In genomic region chr3:129003578-129004112, GRCh38 we compare ENCODE assay signal across 9 cellular contexts. TPM values are rescaled to one million over a fixed set of nuclear protein-coding genes. Genes with fewer than 3 reads are reported as not detected.
DNase-seq lines count a peak whose midpoint lies in the region; ATAC-seq and TF ChIP-seq lines count a peak whose summit lies in the region.
"Had no signal": no experiment of that assay in that cellular context is flagged by ENCODE, and none has a peak within 500 bp of the region (broad histone marks: within the 10 kb centered on the region; RNA-seq: fewer than 3 reads in every experiment).

No MANE protein-coding gene starts in this region.

- H3K4me1 ChIP-seq in heart left ventricle (peaks cover 3 to 75% (median 34%) of the 10 kb centered on the region in 12 donors), right atrium auricular region (peaks cover 0 to 68% of the 10 kb centered on the region in 2 donors)

- peak in 2 of 4 donors; percentile 11 to 17 for ATAC-seq in heart left ventricle

- peaks cover 26% of the 10 kb centered on the region for H3K27me3 Mint-ChIP-seq in glutamatergic neuron (ENCODE audit: unreplicated experiment)
- peaks cover 57% of the 10 kb centered on the region for H3K27me3 Mint-ChIP-seq in activated T-helper 2 cell treated with anti-CD3 and anti-CD28 coated beads, Interferon-gamma antibody, Interleukin-2, Interleukin-4, amounts not matched to agents 10 μg/mL and 5 μg/mL and 100 μg/mL, durations not matched to agents 14 hours and 24 hours and 36 hours (ENCODE audit: low read depth)

- DNase-seq in heart left ventricle: peak in 1 of 5 donors; percentile 73
- no peak for DNase-seq in right atrium auricular region (ENCODE audit: low spot score)
- peak; percentile 75 for DNase-seq in activated CD8-positive, alpha-beta memory T cell treated with anti-CD3 and anti-CD28 coated beads for 24 hours
- peak; percentile 68 for DNase-seq in glutamatergic neuron
- peak; percentile 38 for DNase-seq in stimulated activated CD4-positive, alpha-beta T cell treated with anti-CD3 and anti-CD28 coated beads, Interleukin-4, amount 100 ng/mL, for 24 hours
- DNase-seq in activated T-helper 2 cell treated with anti-CD3 and anti-CD28 coated beads, Interferon-gamma antibody, Interleukin-2, Interleukin-4, amounts not matched to agents 10 μg/mL and 5 μg/mL and 100 μg/mL, durations not matched to agents 14 hours and 24 hours and 36 hours (ENCODE audit: low spot score): no peak
- no peak for DNase-seq in MV-4-11 (lab: John Stamatoyannopoulos, UW)
- DNase-seq in occipital lobe (lab: John Stamatoyannopoulos, UW): no peak

- H3K9me3 Mint-ChIP-seq in glutamatergic neuron (ENCODE audit: unreplicated experiment): peaks cover 2% of the 10 kb centered on the region
- no peaks in the 10 kb centered on the region for H3K9me3 Mint-ChIP-seq in activated T-helper 2 cell treated with anti-CD3 and anti-CD28 coated beads, Interferon-gamma antibody, Interleukin-2, Interleukin-4, amounts not matched to agents 10 μg/mL and 5 μg/mL and 100 μg/mL, durations not matched to agents 14 hours and 24 hours and 36 hours

- H3K4me3 ChIP-seq in heart left ventricle (peak overlapping the region in 8 of 12 donors; percentile 24 to 84 (median 80)), right atrium auricular region (peak overlapping the region in 1 of 2 donors; percentile 24)

- H3K27ac ChIP-seq in heart left ventricle (peak overlapping the region in 3 of 12 donors; percentile 86 to 93 (median 88)), right atrium auricular region (no peak overlapping the region)

- H3K27me3 ChIP-seq in heart left ventricle (peaks cover 0 to 59% (median 14%) of the 10 kb centered on the region in 9 donors), right atrium auricular region (peaks cover 0 to 3% of the 10 kb centered on the region in 2 donors)

- H3K36me3 ChIP-seq in heart left ventricle (peaks cover 0 to 12% (median 0%) of the 10 kb centered on the region in 9 donors), right atrium auricular region (no peaks in the 10 kb centered on the region)

- no peak overlapping the region for H3K4me3 Mint-ChIP-seq in glutamatergic neuron (ENCODE audit: unreplicated experiment)
- no peak overlapping the region for H3K4me3 Mint-ChIP-seq in activated T-helper 2 cell treated with anti-CD3 and anti-CD28 coated beads, Interferon-gamma antibody, Interleukin-2, Interleukin-4, amounts not matched to agents 10 μg/mL and 5 μg/mL and 100 μg/mL, durations not matched to agents 14 hours and 24 hours and 36 hours (ENCODE audit: low read depth)

- peak in 4 of 12 donors; percentile 7 to 33 (median 20) for TF ChIP-seq CTCF in heart left ventricle (IDR thresholded peaks at IDR 0.05)
- TF ChIP-seq CTCF in right atrium auricular region (IDR thresholded peaks at IDR 0.05): peak in 1 of 2 donors; percentile 11
- TF ChIP-seq CTCF in glutamatergic neuron (IDR thresholded peaks at IDR 0.05; ENCODE audit: partially characterized antibody, unreplicated experiment): no peak

- H3K36me3 Mint-ChIP-seq in glutamatergic neuron (ENCODE audit: unreplicated experiment): peaks cover 6% of the 10 kb centered on the region
- H3K36me3 Mint-ChIP-seq in activated T-helper 2 cell treated with anti-CD3 and anti-CD28 coated beads, Interferon-gamma antibody, Interleukin-2, Interleukin-4, amounts not matched to agents 10 μg/mL and 5 μg/mL and 100 μg/mL, durations not matched to agents 14 hours and 24 hours and 36 hours (ENCODE audit: low read depth): no peaks in the 10 kb centered on the region

- 20 to 54% (median 32%) methylated on average over 43 to 55 of the region's 55 CpGs for WGBS in heart left ventricle, 4 donors

- intact Hi-C loops in heart left ventricle (cut with DNase I): no loop called here
- intact Hi-C loops in activated T-helper 2 cell treated with anti-CD3 and anti-CD28 coated beads, Interferon-gamma antibody, Interleukin-2, Interleukin-4, amounts not matched to agents 10 μg/mL and 5 μg/mL and 100 μg/mL, durations not matched to agents 14 hours and 24 hours and 36 hours (cut with micrococcal nuclease): no loop called here

- peaks cover 8% of the 10 kb centered on the region for H3K4me1 Mint-ChIP-seq in glutamatergic neuron (ENCODE audit: low read depth, unreplicated experiment)
- peaks cover 27% of the 10 kb centered on the region for H3K4me1 Mint-ChIP-seq in activated T-helper 2 cell treated with anti-CD3 and anti-CD28 coated beads, Interferon-gamma antibody, Interleukin-2, Interleukin-4, amounts not matched to agents 10 μg/mL and 5 μg/mL and 100 μg/mL, durations not matched to agents 14 hours and 24 hours and 36 hours (ENCODE audit: low read depth)

- TF ChIP-seq POLR2A in heart left ventricle (IDR thresholded peaks at IDR 0.05): no peak

- no peak overlapping the region for H3K27ac Mint-ChIP-seq in glutamatergic neuron (ENCODE audit: unreplicated experiment)
- H3K27ac Mint-ChIP-seq in activated T-helper 2 cell treated with anti-CD3 and anti-CD28 coated beads, Interferon-gamma antibody, Interleukin-2, Interleukin-4, amounts not matched to agents 10 μg/mL and 5 μg/mL and 100 μg/mL, durations not matched to agents 14 hours and 24 hours and 36 hours: no peak overlapping the region

- H3K9me3 ChIP-seq in heart left ventricle: no peaks in the 10 kb centered on the region
- no peaks in the 10 kb centered on the region for H3K9me3 ChIP-seq in right atrium auricular region

RNA-seq across cellular contexts. Expression of gene EFCC1, which starts 2.5 kb away (rescaled TPM):
- 1 to 10 TPM in 8 of 9 donors, under 1 TPM in 1; 0.60 to 2.5 (median 1.7) TPM for total RNA-seq in heart left ventricle
- polyA plus RNA-seq in heart left ventricle: 1 to 10 TPM in 1 of 2 donors, under 1 TPM in 1; 0.91 to 1.1 TPM
- total RNA-seq in right atrium auricular region: 1 to 10 TPM; 1.2 to 1.5 TPM
- not detected for total RNA-seq in glutamatergic neuron (ENCODE audit: unreplicated experiment)
- total RNA-seq in activated T-helper 2 cell treated with anti-CD3 and anti-CD28 coated beads, Interferon-gamma antibody, Interleukin-2, Interleukin-4, amounts not matched to agents 10 μg/mL and 5 μg/mL and 100 μg/mL, durations not matched to agents 14 hours and 24 hours and 36 hours: 0.11 and 0.32 TPM in 2 replicates
- 0.94 TPM for total RNA-seq in occipital lobe
- polyA plus RNA-seq: neural cell had no signal

RNA-seq across cellular contexts. Expression of gene CFAP92, which starts 9.8 kb away (rescaled TPM):
- total RNA-seq in heart left ventricle (1 to 10 TPM in 1 of 9 donors, under 1 TPM in 5, not detected in 3; 0.12 to 1.8 (median 0.47) TPM), right atrium auricular region (not detected), glutamatergic neuron (ENCODE audit: unreplicated experiment) (0.15 TPM), occipital lobe (2.2 TPM)
- under 1 TPM; 0.17 to 0.23 TPM for polyA plus RNA-seq in heart left ventricle
- total RNA-seq in activated T-helper 2 cell treated with anti-CD3 and anti-CD28 coated beads, Interferon-gamma antibody, Interleukin-2, Interleukin-4, amounts not matched to agents 10 μg/mL and 5 μg/mL and 100 μg/mL, durations not matched to agents 14 hours and 24 hours and 36 hours: 0.37 TPM in 1 of 2 replicates, not detected in the other

RNA-seq across cellular contexts. Expression of gene GP9, which starts 56.9 kb away (rescaled TPM):
- not detected for total RNA-seq in heart left ventricle
- not detected for polyA plus RNA-seq in heart left ventricle
- not detected for total RNA-seq in right atrium auricular region
- not detected for total RNA-seq in glutamatergic neuron (ENCODE audit: unreplicated experiment)
- total RNA-seq in activated T-helper 2 cell treated with anti-CD3 and anti-CD28 coated beads, Interferon-gamma antibody, Interleukin-2, Interleukin-4, amounts not matched to agents 10 μg/mL and 5 μg/mL and 100 μg/mL, durations not matched to agents 14 hours and 24 hours and 36 hours: not detected in 2 replicates
- not detected for total RNA-seq in occipital lobe
- polyA plus RNA-seq: neural cell had no signal

Comparison
In these comparisons a context has a peak if more than half of its experiments do, and no peak if none do; other contexts are left out.
1. DNase-seq: peak in activated CD8-positive, alpha-beta memory T cell treated with anti-CD3 and anti-CD28 coated beads for 24 hours (single experiment), glutamatergic neuron (single experiment) and stimulated activated CD4-positive, alpha-beta T cell treated with anti-CD3 and anti-CD28 coated beads, Interleukin-4, amount 100 ng/mL, for 24 hours (single experiment); none in right atrium auricular region (single experiment), activated T-helper 2 cell treated with anti-CD3 and anti-CD28 coated beads, Interferon-gamma antibody, Interleukin-2, Interleukin-4, amounts not matched to agents 10 μg/mL and 5 μg/mL and 100 μg/mL, durations not matched to agents 14 hours and 24 hours and 36 hours (single experiment), MV-4-11 (single experiment) and occipital lobe (single experiment).